Comparison of ENCODE assay signal across 1 cellular context in genomic region chrX:66046612-66047235, GRCh38.
TF ChIP-seq lines count a peak whose summit lies in the region.

No MANE protein-coding gene starts in this region.

TF ChIP-seq in K562, 482 proteins besides CTCF, POLR2A, EP300 and RAD21 (continued from another document):
- TF ChIP-seq FOXM1 (IDR thresholded peaks at IDR 0.05; ENCODE audit: low read depth) (0 out of 2 replicates have a peak, but pooled peaks have one; percentile 27), FOXM1 (CRISPR knock-in tag; IDR thresholded peaks at IDR 0.05; ENCODE audit: low read depth) (no peak), TEAD2 (tag; IDR thresholded peaks at IDR 0.05) (no peak), ZNF121 (CRISPR knock-in tag; conservative IDR thresholded peaks at IDR 0.05) (no peak), ZNF175 (CRISPR knock-in tag; IDR thresholded peaks at IDR 0.05; ENCODE audit: low read depth) (0 out of 2 replicates have a peak, but pooled peaks have one; percentile 23), CCNT2 (IDR thresholded peaks at IDR 0.05; ENCODE audit: borderline replicate concordance, extremely low read depth, insufficient read length, low read depth, low read length) (no peak), NCOA2 (IDR thresholded peaks at IDR 0.05; ENCODE audit: partially characterized antibody in 2 of 2) (no peak), SUPT5H (IDR thresholded peaks at IDR 0.05) (no peak), SPI1 (IDR thresholded peaks at IDR 0.05; ENCODE audit: borderline replicate concordance, low read depth, low read length) (peak; percentile 99), SRF (CRISPR knock-in tag; IDR thresholded peaks at IDR 0.05) (no peak), GTF2F1 (IDR thresholded peaks at IDR 0.05; ENCODE audit: low read depth, low read length) (no peak), NFRKB (IDR thresholded peaks at IDR 0.05; ENCODE audit: low read depth) (no peak), ARID1B (IDR thresholded peaks at IDR 0.05) (peak; percentile 29; the same call in 1 of the 2 replicates), EGR1 (conservative IDR thresholded peaks at IDR 0.05) (peak; percentile 95), SIRT6 (IDR thresholded peaks at IDR 0.05; ENCODE audit: low read depth, low read length) (no peak), MAFG (tag; conservative IDR thresholded peaks at IDR 0.05) (no peak), MEIS2 (IDR thresholded peaks at IDR 0.05; ENCODE audit: partially characterized antibody) (no peak), ZKSCAN3 (CRISPR knock-in tag; IDR thresholded peaks at IDR 0.05) (no peak), HDAC3 (IDR thresholded peaks at IDR 0.05; ENCODE audit: borderline replicate concordance, partially characterized antibody) (no peak), SMARCA4 (IDR thresholded peaks at IDR 0.05) (peak; percentile 32; the same call in 1 of the 2 replicates), ZNF3 (CRISPR knock-in tag; IDR thresholded peaks at IDR 0.05) (peak; percentile 26; the same call in 1 of the 2 replicates), SRSF9 (IDR thresholded peaks at IDR 0.05; ENCODE audit: borderline replicate concordance, low read depth, low read length) (no peak), SP2 (IDR thresholded peaks at IDR 0.05; ENCODE audit: extremely low read depth, low read depth, low read length, poor library complexity, severe bottlenecking) (no peak), USF1 (CRISPR knock-in tag; IDR thresholded peaks at IDR 0.05) (no peak), LEF1 (IDR thresholded peaks at IDR 0.05) (peak; percentile 60; the same call in 1 of the 2 replicates), SMARCE1 (IDR thresholded peaks at IDR 0.05) (peak; percentile 56; the same call in 1 of the 2 replicates)
- TF ChIP-seq, protein P1, sequence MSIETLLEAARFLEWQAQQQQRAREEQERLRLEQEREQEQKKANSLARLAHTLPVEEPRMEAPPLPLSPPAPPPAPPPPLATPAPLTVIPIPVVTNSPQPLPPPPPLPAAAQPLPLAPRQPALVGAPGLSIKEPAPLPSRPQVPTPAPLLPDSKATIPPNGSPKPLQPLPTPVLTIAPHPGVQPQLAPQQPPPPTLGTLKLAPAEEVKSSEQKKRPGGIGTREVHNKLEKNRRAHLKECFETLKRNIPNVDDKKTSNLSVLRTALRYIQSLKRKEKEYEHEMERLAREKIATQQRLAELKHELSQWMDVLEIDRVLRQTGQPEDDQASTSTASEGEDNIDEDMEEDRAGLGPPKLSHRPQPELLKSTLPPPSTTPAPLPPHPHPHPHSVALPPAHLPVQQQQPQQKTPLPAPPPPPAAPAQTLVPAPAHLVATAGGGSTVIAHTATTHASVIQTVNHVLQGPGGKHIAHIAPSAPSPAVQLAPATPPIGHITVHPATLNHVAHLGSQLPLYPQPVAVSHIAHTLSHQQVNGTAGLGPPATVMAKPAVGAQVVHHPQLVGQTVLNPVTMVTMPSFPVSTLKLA (conservative IDR thresholded peaks at IDR 0.05): no peak
- TF ChIP-seq, protein P2, sequence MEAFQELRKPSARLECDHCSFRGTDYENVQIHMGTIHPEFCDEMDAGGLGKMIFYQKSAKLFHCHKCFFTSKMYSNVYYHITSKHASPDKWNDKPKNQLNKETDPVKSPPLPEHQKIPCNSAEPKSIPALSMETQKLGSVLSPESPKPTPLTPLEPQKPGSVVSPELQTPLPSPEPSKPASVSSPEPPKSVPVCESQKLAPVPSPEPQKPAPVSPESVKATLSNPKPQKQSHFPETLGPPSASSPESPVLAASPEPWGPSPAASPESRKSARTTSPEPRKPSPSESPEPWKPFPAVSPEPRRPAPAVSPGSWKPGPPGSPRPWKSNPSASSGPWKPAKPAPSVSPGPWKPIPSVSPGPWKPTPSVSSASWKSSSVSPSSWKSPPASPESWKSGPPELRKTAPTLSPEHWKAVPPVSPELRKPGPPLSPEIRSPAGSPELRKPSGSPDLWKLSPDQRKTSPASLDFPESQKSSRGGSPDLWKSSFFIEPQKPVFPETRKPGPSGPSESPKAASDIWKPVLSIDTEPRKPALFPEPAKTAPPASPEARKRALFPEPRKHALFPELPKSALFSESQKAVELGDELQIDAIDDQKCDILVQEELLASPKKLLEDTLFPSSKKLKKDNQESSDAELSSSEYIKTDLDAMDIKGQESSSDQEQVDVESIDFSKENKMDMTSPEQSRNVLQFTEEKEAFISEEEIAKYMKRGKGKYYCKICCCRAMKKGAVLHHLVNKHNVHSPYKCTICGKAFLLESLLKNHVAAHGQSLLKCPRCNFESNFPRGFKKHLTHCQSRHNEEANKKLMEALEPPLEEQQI (IDR thresholded peaks at IDR 0.05): no peak
TF ChIP-seq in K562: peak in this region for 9.
